1 cellular context compared by ENCODE assay signal in the genomic region with DNA sequence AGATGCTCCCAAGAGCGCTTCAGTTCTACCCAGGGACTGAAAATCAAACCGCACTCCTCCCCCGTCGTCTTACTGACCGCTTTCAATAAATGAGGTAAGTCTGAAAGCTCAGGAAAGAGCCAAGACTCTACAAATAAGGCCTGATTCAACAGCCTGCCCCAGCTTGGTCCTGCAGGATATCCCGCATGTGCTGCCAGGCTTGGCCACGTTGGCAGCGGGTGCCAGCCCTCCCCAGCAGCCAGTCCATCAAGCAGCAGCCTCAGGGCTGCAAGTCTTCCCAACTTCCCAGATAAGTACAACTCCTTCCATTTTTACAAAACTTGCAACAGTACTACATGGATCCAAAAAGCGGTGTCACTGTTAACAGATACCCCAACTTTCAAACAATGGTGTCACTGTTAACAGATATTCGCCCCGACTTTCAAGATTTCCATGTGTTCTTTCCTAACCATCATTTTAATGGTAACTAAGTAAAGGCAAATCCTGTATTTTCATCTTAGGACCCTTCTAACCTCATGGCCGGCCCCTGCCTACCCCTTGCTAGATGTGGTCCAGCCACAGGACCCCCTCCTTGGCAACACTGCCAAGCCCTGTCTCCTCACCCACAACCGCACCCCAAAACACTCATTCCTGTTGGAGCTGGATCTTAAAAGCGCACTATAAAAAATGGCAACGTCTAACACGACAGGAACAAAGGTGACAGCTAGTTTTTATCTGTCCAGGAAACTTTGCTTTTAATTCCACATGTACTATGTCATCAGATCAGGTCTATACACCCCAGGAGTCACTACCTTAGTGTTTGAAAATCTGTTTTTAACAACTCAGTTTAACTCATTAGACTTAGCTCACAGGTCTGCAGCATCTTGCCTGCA.
A peak's percentile ranks its signal among the peaks of the same experiment; 100 is the strongest.
TF ChIP-seq lines count a peak whose summit lies in the region.

No MANE protein-coding gene starts in this region.

TF ChIP-seq in HepG2, 621 proteins besides CTCF, POLR2A, EP300 and RAD21:
- TF ChIP-seq POLR2G (IDR thresholded peaks at IDR 0.05; ENCODE audit: low read depth, low read length), result 0 out of 2 replicates have a peak, but pooled peaks have one; percentile 7
- 0 out of 2 replicates have a peak, but pooled peaks have one; percentile 25 for TF ChIP-seq SNAI1 (CRISPR knock-in tag; IDR thresholded peaks at IDR 0.05; ENCODE audit: borderline replicate concordance)
- TF ChIP-seq, protein P1, sequence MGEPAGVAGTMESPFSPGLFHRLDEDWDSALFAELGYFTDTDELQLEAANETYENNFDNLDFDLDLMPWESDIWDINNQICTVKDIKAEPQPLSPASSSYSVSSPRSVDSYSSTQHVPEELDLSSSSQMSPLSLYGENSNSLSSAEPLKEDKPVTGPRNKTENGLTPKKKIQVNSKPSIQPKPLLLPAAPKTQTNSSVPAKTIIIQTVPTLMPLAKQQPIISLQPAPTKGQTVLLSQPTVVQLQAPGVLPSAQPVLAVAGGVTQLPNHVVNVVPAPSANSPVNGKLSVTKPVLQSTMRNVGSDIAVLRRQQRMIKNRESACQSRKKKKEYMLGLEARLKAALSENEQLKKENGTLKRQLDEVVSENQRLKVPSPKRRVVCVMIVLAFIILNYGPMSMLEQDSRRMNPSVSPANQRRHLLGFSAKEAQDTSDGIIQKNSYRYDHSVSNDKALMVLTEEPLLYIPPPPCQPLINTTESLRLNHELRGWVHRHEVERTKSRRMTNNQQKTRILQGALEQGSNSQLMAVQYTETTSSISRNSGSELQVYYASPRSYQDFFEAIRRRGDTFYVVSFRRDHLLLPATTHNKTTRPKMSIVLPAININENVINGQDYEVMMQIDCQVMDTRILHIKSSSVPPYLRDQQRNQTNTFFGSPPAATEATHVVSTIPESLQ (CRISPR knock-in tag; conservative IDR thresholded peaks at IDR 0.05), result no peak
- TF ChIP-seq AGO2 (optimal IDR thresholded peaks at IDR 0.05; ENCODE audit: low read depth, low read length), result peak; percentile 76
- TF ChIP-seq RBM22 (optimal IDR thresholded peaks at IDR 0.05; ENCODE audit: low read length), result peak; percentile 83
- TF ChIP-seq, protein P2, sequence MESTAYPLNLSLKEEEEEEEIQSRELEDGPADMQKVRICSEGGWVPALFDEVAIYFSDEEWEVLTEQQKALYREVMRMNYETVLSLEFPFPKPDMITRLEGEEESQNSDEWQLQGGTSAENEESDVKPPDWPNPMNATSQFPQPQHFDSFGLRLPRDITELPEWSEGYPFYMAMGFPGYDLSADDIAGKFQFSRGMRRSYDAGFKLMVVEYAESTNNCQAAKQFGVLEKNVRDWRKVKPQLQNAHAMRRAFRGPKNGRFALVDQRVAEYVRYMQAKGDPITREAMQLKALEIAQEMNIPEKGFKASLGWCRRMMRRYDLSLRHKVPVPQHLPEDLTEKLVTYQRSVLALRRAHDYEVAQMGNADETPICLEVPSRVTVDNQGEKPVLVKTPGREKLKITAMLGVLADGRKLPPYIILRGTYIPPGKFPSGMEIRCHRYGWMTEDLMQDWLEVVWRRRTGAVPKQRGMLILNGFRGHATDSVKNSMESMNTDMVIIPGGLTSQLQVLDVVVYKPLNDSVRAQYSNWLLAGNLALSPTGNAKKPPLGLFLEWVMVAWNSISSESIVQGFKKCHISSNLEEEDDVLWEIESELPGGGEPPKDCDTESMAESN (CRISPR knock-in tag; conservative IDR thresholded peaks at IDR 0.05), result 0 out of 2 replicates have a peak, but pooled peaks have one; percentile 25
- TF ChIP-seq HNRNPL (IDR thresholded peaks at IDR 0.05; ENCODE audit: low read depth, low read length), result no peak
- TF ChIP-seq ZNF607 (CRISPR knock-in tag; IDR thresholded peaks at IDR 0.05; ENCODE audit: borderline replicate concordance), result 0 out of 2 replicates have a peak, but pooled peaks have one; percentile 20
- no peak for TF ChIP-seq TCF12 (IDR thresholded peaks at IDR 0.05)
- TF ChIP-seq TCF12 (CRISPR knock-in tag; IDR thresholded peaks at IDR 0.05), result no peak
- TF ChIP-seq PAF1 (CRISPR knock-in tag; IDR thresholded peaks at IDR 0.05), result peak; percentile 76; the same call in 1 of the 2 replicates
- TF ChIP-seq XBP1 (CRISPR knock-in tag; IDR thresholded peaks at IDR 0.05), result no peak
- TF ChIP-seq, protein P3, sequence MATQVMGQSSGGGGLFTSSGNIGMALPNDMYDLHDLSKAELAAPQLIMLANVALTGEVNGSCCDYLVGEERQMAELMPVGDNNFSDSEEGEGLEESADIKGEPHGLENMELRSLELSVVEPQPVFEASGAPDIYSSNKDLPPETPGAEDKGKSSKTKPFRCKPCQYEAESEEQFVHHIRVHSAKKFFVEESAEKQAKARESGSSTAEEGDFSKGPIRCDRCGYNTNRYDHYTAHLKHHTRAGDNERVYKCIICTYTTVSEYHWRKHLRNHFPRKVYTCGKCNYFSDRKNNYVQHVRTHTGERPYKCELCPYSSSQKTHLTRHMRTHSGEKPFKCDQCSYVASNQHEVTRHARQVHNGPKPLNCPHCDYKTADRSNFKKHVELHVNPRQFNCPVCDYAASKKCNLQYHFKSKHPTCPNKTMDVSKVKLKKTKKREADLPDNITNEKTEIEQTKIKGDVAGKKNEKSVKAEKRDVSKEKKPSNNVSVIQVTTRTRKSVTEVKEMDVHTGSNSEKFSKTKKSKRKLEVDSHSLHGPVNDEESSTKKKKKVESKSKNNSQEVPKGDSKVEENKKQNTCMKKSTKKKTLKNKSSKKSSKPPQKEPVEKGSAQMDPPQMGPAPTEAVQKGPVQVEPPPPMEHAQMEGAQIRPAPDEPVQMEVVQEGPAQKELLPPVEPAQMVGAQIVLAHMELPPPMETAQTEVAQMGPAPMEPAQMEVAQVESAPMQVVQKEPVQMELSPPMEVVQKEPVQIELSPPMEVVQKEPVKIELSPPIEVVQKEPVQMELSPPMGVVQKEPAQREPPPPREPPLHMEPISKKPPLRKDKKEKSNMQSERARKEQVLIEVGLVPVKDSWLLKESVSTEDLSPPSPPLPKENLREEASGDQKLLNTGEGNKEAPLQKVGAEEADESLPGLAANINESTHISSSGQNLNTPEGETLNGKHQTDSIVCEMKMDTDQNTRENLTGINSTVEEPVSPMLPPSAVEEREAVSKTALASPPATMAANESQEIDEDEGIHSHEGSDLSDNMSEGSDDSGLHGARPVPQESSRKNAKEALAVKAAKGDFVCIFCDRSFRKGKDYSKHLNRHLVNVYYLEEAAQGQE (IDR thresholded peaks at IDR 0.05; ENCODE audit: borderline replicate concordance in 1 of 2, low read depth in 1 of 2, low read length in 2 of 2), result no peak
- TF ChIP-seq HNRNPUL1 (IDR thresholded peaks at IDR 0.05; ENCODE audit: low read depth, low read length), result no peak
- TF ChIP-seq KDM5A (IDR thresholded peaks at IDR 0.05; ENCODE audit: borderline replicate concordance, low read length), result no peak
- peak; percentile 12; the same call in 1 of the 2 replicates for TF ChIP-seq AKAP8 (CRISPR knock-in tag; IDR thresholded peaks at IDR 0.05)
- TF ChIP-seq ZNF446 (CRISPR knock-in tag; IDR thresholded peaks at IDR 0.05), result no peak
- TF ChIP-seq, protein P4, sequence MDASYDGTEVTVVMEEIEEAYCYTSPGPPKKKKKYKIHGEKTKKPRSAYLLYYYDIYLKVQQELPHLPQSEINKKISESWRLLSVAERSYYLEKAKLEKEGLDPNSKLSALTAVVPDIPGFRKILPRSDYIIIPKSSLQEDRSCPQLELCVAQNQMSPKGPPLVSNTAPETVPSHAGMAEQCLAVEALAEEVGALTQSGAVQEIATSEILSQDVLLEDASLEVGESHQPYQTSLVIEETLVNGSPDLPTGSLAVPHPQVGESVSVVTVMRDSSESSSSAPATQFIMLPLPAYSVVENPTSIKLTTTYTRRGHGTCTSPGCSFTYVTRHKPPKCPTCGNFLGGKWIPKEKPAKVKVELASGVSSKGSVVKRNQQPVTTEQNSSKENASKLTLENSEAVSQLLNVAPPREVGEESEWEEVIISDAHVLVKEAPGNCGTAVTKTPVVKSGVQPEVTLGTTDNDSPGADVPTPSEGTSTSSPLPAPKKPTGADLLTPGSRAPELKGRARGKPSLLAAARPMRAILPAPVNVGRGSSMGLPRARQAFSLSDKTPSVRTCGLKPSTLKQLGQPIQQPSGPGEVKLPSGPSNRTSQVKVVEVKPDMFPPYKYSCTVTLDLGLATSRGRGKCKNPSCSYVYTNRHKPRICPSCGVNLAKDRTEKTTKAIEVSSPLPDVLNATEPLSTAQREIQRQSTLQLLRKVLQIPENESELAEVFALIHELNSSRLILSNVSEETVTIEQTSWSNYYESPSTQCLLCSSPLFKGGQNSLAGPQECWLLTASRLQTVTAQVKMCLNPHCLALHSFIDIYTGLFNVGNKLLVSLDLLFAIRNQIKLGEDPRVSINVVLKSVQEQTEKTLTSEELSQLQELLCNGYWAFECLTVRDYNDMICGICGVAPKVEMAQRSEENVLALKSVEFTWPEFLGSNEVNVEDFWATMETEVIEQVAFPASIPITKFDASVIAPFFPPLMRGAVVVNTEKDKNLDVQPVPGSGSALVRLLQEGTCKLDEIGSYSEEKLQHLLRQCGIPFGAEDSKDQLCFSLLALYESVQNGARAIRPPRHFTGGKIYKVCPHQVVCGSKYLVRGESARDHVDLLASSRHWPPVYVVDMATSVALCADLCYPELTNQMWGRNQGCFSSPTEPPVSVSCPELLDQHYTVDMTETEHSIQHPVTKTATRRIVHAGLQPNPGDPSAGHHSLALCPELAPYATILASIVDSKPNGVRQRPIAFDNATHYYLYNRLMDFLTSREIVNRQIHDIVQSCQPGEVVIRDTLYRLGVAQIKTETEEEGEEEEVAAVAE (CRISPR knock-in tag; IDR thresholded peaks at IDR 0.05; ENCODE audit: borderline replicate concordance), result no peak
- no peak for TF ChIP-seq ZNF335 (CRISPR knock-in tag; IDR thresholded peaks at IDR 0.05)
- TF ChIP-seq KDM2A (CRISPR knock-in tag; IDR thresholded peaks at IDR 0.05; ENCODE audit: borderline replicate concordance, low read depth), result peak; percentile 36
- TF ChIP-seq, protein P5, sequence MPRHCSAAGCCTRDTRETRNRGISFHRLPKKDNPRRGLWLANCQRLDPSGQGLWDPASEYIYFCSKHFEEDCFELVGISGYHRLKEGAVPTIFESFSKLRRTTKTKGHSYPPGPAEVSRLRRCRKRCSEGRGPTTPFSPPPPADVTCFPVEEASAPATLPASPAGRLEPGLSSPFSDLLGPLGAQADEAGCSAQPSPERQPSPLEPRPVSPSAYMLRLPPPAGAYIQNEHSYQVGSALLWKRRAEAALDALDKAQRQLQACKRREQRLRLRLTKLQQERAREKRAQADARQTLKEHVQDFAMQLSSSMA (CRISPR knock-in tag; IDR thresholded peaks at IDR 0.05), result 0 out of 2 replicates have a peak, but pooled peaks have one; percentile 34
- peak; percentile 68; the same call in 1 of the 2 replicates for TF ChIP-seq ATF7-NPFF (CRISPR knock-in tag; IDR thresholded peaks at IDR 0.05; ENCODE audit: low read depth)
- TF ChIP-seq, protein P6, sequence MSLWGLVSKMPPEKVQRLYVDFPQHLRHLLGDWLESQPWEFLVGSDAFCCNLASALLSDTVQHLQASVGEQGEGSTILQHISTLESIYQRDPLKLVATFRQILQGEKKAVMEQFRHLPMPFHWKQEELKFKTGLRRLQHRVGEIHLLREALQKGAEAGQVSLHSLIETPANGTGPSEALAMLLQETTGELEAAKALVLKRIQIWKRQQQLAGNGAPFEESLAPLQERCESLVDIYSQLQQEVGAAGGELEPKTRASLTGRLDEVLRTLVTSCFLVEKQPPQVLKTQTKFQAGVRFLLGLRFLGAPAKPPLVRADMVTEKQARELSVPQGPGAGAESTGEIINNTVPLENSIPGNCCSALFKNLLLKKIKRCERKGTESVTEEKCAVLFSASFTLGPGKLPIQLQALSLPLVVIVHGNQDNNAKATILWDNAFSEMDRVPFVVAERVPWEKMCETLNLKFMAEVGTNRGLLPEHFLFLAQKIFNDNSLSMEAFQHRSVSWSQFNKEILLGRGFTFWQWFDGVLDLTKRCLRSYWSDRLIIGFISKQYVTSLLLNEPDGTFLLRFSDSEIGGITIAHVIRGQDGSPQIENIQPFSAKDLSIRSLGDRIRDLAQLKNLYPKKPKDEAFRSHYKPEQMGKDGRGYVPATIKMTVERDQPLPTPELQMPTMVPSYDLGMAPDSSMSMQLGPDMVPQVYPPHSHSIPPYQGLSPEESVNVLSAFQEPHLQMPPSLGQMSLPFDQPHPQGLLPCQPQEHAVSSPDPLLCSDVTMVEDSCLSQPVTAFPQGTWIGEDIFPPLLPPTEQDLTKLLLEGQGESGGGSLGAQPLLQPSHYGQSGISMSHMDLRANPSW (CRISPR knock-in tag; IDR thresholded peaks at IDR 0.05; ENCODE audit: borderline replicate concordance), result no peak
- TF ChIP-seq POLR2AphosphoS2 (IDR thresholded peaks at IDR 0.05; ENCODE audit: low read depth, low read length), result peak; percentile 90; the same call in 1 of the 2 replicates
- no peak for TF ChIP-seq FOXC1 (CRISPR knock-in tag; IDR thresholded peaks at IDR 0.05; ENCODE audit: borderline replicate concordance)
- TF ChIP-seq ZNF234 (CRISPR knock-in tag; conservative IDR thresholded peaks at IDR 0.05), result no peak
- TF ChIP-seq NPAS2 (CRISPR knock-in tag; IDR thresholded peaks at IDR 0.05; ENCODE audit: borderline replicate concordance), result 0 out of 2 replicates have a peak, but pooled peaks have one; percentile 58
- TF ChIP-seq SSRP1 (CRISPR knock-in tag; IDR thresholded peaks at IDR 0.05), result 0 out of 2 replicates have a peak, but pooled peaks have one; percentile 42
- TF ChIP-seq CHCHD3 (CRISPR knock-in tag; IDR thresholded peaks at IDR 0.05), result 0 out of 2 replicates have a peak, but pooled peaks have one; percentile 75
- peak; percentile 16 for TF ChIP-seq HNRNPLL (IDR thresholded peaks at IDR 0.05; ENCODE audit: low read depth, low read length, poor library complexity, severe bottlenecking)
TF ChIP-seq in HepG2: peak in this region for 16.
